1 cellular context compared by ENCODE assay signal in genomic region chr15:45536951-45537350, GRCh38.
TF ChIP-seq lines count a peak whose summit lies in the region.

No MANE protein-coding gene starts in this region.

TF ChIP-seq in K562, 482 proteins besides CTCF, POLR2A, EP300 and RAD21 (continued from another document):
- no peak for TF ChIP-seq PBX2 (CRISPR knock-in tag; IDR thresholded peaks at IDR 0.05; ENCODE audit: low read depth)
- peak; percentile 84 for TF ChIP-seq PBX2 (tag; conservative IDR thresholded peaks at IDR 0.05; ENCODE audit: low read depth)
- TF ChIP-seq PKNOX1 (IDR thresholded peaks at IDR 0.05), result peak; percentile 46
- no peak for TF ChIP-seq ZNF444 (CRISPR knock-in tag; IDR thresholded peaks at IDR 0.05)
- peak; percentile 51; the same call in 1 of the 2 replicates for TF ChIP-seq CBFA2T3 (IDR thresholded peaks at IDR 0.05)
